ENCODE assay signal across 8 cellular contexts in the genomic region with DNA sequence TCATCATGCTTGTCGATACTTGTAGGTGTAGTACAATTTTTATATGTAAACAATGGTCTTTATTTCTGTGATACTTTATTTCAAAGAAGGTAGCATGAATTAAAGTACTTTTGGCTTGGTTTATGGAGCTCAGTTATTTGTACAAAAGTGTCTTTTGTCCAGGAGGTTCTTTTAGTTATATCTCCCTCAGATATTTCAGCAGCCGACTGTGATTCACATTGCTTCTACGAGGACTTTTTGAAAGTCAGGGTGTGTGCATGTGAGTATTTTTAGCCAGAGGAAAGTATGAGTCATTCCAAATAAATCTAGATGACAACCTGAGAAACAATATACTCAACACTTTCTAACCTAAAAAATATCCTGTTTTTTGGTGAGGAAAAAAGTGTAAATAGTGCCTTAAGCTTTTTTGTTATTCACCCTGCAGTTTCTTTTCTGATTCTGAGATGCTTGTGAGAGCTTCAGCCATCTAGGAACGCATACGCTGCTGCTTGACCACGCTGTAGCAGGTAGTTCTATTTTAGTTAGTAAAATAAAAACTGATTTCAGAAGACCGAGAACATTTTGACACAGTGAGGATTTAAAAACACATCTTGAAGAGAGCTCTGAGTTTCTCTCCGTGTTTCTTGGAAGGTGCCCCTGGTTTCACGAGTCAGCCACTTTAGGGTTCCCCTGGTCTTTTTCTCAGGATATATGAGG. TPM values are rescaled to one million over a fixed set of nuclear protein-coding genes. Genes with fewer than 3 reads are reported as not detected.
A peak's percentile ranks its signal among the peaks of the same experiment; 100 is the strongest.
DNase-seq lines count a peak whose midpoint lies in the region; ATAC-seq and TF ChIP-seq lines count a peak whose summit lies in the region.

No MANE protein-coding gene starts in this region.

- H3K14ac ChIP-seq in trophoblast cell (ENCODE audit: low read length) = no peak overlapping the region

- BruUV-seq in Caco-2 (replicated peaks; lab: Mats Ljungman, UMichigan) = no TSS peak

- peak; percentile 74 for ATAC-seq in GM19395 (IDR thresholded peaks at IDR 0.05; ENCODE audit: unreplicated experiment)
- peak; percentile 65 for ATAC-seq in HG03565 (IDR thresholded peaks at IDR 0.05; ENCODE audit: unreplicated experiment)
- peak; percentile 67 for ATAC-seq in activated B cell treated with CpG ODN at 0.5 μM for 24 hours (ENCODE audit: low read depth)

- peak overlapping the region; percentile 40 for H3K4me2 ChIP-seq in trophoblast cell (ENCODE audit: low read length)

- no peak overlapping the region for H4K12ac ChIP-seq in trophoblast cell (ENCODE audit: low read depth, low read length)

- H3K27me3 ChIP-seq in Caco-2 (replicated peaks; ENCODE audit: control insufficient read depth, insufficient read depth, low read length) (no peaks in the 10 kb centered on the region), trophoblast cell (ENCODE audit: insufficient read depth, low read length) (no peaks in the 10 kb centered on the region)

- no peak overlapping the region for H3K9ac ChIP-seq in trophoblast cell (ENCODE audit: low read length)

- intact Hi-C loops in Caco-2 (cut with micrococcal nuclease; ENCODE audit: unreplicated experiment) = no loop called here
- intact Hi-C loops in activated B cell treated with CpG ODN at 0.5 μM for 24 hours (cut with micrococcal nuclease) = loop anchor here (1.0 kb wide), 4 partner anchors 14 to 45 kb away; a partner anchor contains a TSS

- H3K4ac ChIP-seq in trophoblast cell (ENCODE audit: low read depth, low read length) = no peak overlapping the region

- H3K27ac ChIP-seq in trophoblast cell (ENCODE audit: low read depth, low read length) = peak overlapping the region; percentile 91

- H3K23ac ChIP-seq in trophoblast cell (ENCODE audit: low read length) = no peak overlapping the region

- CTCF ChIA-PET in Caco-2 (lab: Charles Lee) = interaction anchor here (0.8 to 1.7 kb wide), 2 partner anchors 28 to 42 kb away, joined by 3 to 5 read pairs; no protein-coding TSS in a partner anchor
- CTCF ChIA-PET in activated B cell treated with CpG ODN at 0.5 μM for 24 hours (lab: Charles Lee) = interaction anchor here (1.6 kb wide), 1 partner anchor 42 kb away, joined by 4 read pairs; no protein-coding TSS in a partner anchor

- H3K18ac ChIP-seq in trophoblast cell (ENCODE audit: low read length) = no peak overlapping the region

- H3K27me3 Mint-ChIP-seq in Caco-2 (ENCODE audit: insufficient read depth, unreplicated experiment) (no peaks in the 10 kb centered on the region), activated B cell treated with CpG ODN at 0.5 μM for 24 hours (no peaks in the 10 kb centered on the region)

- peaks cover 6% of the 10 kb centered on the region for H3K79me2 ChIP-seq in trophoblast cell (ENCODE audit: control insufficient read depth, insufficient read depth, low read length, poor library complexity)

- H3K36me3 Mint-ChIP-seq in Caco-2 (ENCODE audit: insufficient read depth, unreplicated experiment) (peaks cover 65% of the 10 kb centered on the region), activated B cell treated with CpG ODN at 0.5 μM for 24 hours (ENCODE audit: low read depth) (peaks cover 26% of the 10 kb centered on the region)

- H3K79me1 ChIP-seq in trophoblast cell (ENCODE audit: low read length) = peaks cover 2% of the 10 kb centered on the region

- H3K4me3 ChIP-seq in Caco-2 (ENCODE audit: low read depth, low read length) = no peak overlapping the region
- peak overlapping the region; percentile 19 for H3K4me3 ChIP-seq in fibroblast of mammary gland (ENCODE audit: control insufficient read depth, low read depth, low read length)
- no peak overlapping the region for H3K4me3 ChIP-seq in trophoblast cell (ENCODE audit: low read depth, low read length)

- H3K4me3 Mint-ChIP-seq in Caco-2 (ENCODE audit: unreplicated experiment) (no peak overlapping the region), activated B cell treated with CpG ODN at 0.5 μM for 24 hours (peak overlapping the region; percentile 74)

- peak overlapping the region; percentile 29 for H4K91ac ChIP-seq in trophoblast cell (ENCODE audit: low read depth, low read length)

- peak overlapping the region; percentile 12 for H2BK5ac ChIP-seq in trophoblast cell (ENCODE audit: low read depth, low read length, poor library complexity)

- H3K9me3 Mint-ChIP-seq in Caco-2 (ENCODE audit: unreplicated experiment) (no peaks in the 10 kb centered on the region), activated B cell treated with CpG ODN at 0.5 μM for 24 hours (no peaks in the 10 kb centered on the region)

- TF ChIP-seq CTCF in Caco-2 (IDR thresholded peaks at IDR 0.05; ENCODE audit: insufficient read depth in 1 of 2, low read depth in 1 of 2, low read length in 1 of 2, severe bottlenecking in 1 of 2, unreplicated experiment in 1 of 2) (no peak), activated B cell treated with CpG ODN at 0.5 μM for 24 hours (IDR thresholded peaks at IDR 0.05) (no peak), fibroblast of mammary gland (conservative IDR thresholded peaks at IDR 0.05; ENCODE audit: control insufficient read depth, insufficient read depth, low read depth, low read length) (no peak)

- H3K4me1 ChIP-seq in Caco-2 = peaks cover 21% of the 10 kb centered on the region
- peaks cover 21% of the 10 kb centered on the region in 2 experiments for H3K4me1 ChIP-seq in trophoblast cell (ENCODE audit: control insufficient read depth in 1 of 2, insufficient read depth in 2 of 2, low read length in 2 of 2)

- H2BK120ac ChIP-seq in trophoblast cell (ENCODE audit: insufficient read depth, low read length, poor library complexity) = no peak overlapping the region

- no CpG with 5 or more reads among the region's 9 CpGs for WGBS in trophoblast cell (ENCODE audit: extremely low coverage, insufficient coverage, insufficient read length)

- H3K36me3 ChIP-seq in Caco-2 (ENCODE audit: control insufficient read depth, insufficient read depth, low read length) (peaks cover 3% of the 10 kb centered on the region; the same call in 1 of the 2 replicates), trophoblast cell (ENCODE audit: control insufficient read depth in 1 of 2, insufficient read depth in 2 of 2, low read length in 2 of 2) (peaks cover 7 to 11% of the 10 kb centered on the region in 2 experiments)

- no peak overlapping the region for H2AK5ac ChIP-seq in trophoblast cell (ENCODE audit: low read length)

- DNase-seq in Caco-2 (no peak), activated B cell treated with CpG ODN at 0.5 μM for 24 hours (no peak), fibroblast of mammary gland (ENCODE audit: low read depth) (peak; percentile 95), trophoblast cell (peak; percentile 57 to 84), NCI-H69 (lab: John Stamatoyannopoulos, UW) (no peak), NCI-H524 treated with DMSO at 0.1 percent for 48 hours (lab: John Stamatoyannopoulos, UW) (no peak)

- no peak overlapping the region for H2AFZ ChIP-seq in trophoblast cell (ENCODE audit: insufficient read depth, low read length, poor library complexity)

- H2BK12ac ChIP-seq in trophoblast cell (ENCODE audit: low read length) = no peak overlapping the region

- H3K9me3 ChIP-seq in Caco-2 = no peaks in the 10 kb centered on the region
- H3K9me3 ChIP-seq in trophoblast cell (ENCODE audit: insufficient read depth, low read depth, low read length) = peaks cover 2% of the 10 kb centered on the region

- H3K27ac Mint-ChIP-seq in Caco-2 (ENCODE audit: unreplicated experiment) (peak overlapping the region; percentile 26), activated B cell treated with CpG ODN at 0.5 μM for 24 hours (peak overlapping the region; percentile 94)

- H3K4me1 Mint-ChIP-seq in Caco-2 (ENCODE audit: low read depth, unreplicated experiment) (peaks cover 21% of the 10 kb centered on the region), activated B cell treated with CpG ODN at 0.5 μM for 24 hours (peaks cover 47% of the 10 kb centered on the region)

- POLR2A ChIA-PET in Caco-2 (lab: Charles Lee) (no interaction called here), activated B cell treated with CpG ODN at 0.5 μM for 24 hours (lab: Charles Lee) (interaction anchor here (0.6 to 3.0 kb wide), 5 partner anchors 14 to 60 kb away, joined by 3 to 30 read pairs (median 3); no protein-coding TSS in a partner anchor)

- no peak overlapping the region for H4K8ac ChIP-seq in trophoblast cell (ENCODE audit: low read depth, low read length)

RNA-seq across cellular contexts. Expression of a gene that starts 0.5 kb away (rescaled TPM):
- total RNA-seq in Caco-2 (2022) (141 and 146 TPM in 2 replicates), activated B cell treated with CpG ODN at 0.5 μM for 24 hours (101 and 119 TPM in 2 replicates)
- polyA plus RNA-seq in trophoblast cell (2013) = 85.9 and 88.3 TPM in 2 replicates

RNA-seq across cellular contexts. Expression of a gene that starts 44.6 kb away (rescaled TPM):
- total RNA-seq in Caco-2 (2022) = 124 and 130 TPM in 2 replicates
- 40.5 and 41.4 TPM in 2 replicates for total RNA-seq in activated B cell treated with CpG ODN at 0.5 μM for 24 hours
- 81.6 and 84.3 TPM in 2 replicates for polyA plus RNA-seq in trophoblast cell (2013)

Comparison
In these comparisons a context has a peak if more than half of its experiments do, and no peak if none do; other contexts are left out.
1. DNase-seq: peak in fibroblast of mammary gland (single experiment) and trophoblast cell (2 of 2); none in Caco-2 (0 of 2), activated B cell treated with CpG ODN at 0.5 μM for 24 hours (single experiment), NCI-H69 (single experiment) and NCI-H524 treated with DMSO at 0.1 percent for 48 hours (single experiment).
2. Peak in every context shown above with its lines, with median percentiles within 50 percentile points of each other: ATAC-seq.